ENCODE assay signal across 8 cellular contexts in genomic region chr4:24472514-24473308, GRCh38.
DNase-seq lines count a peak whose midpoint lies in the region; ATAC-seq and TF ChIP-seq lines count a peak whose summit lies in the region.

No MANE protein-coding gene starts in this region.

- H3K36me3 Mint-ChIP-seq in brain = no peaks in the 10 kb centered on the region

- H3K4me3 Mint-ChIP-seq in brain = peak overlapping the region; percentile 95 to 99 (median 98)

- H3K4me1 ChIP-seq in iPS-15b (ENCODE audit: control insufficient read depth, insufficient read depth, low read length) = peaks cover 16% of the 10 kb centered on the region

- peaks cover 0 to 5% (median 0%) of the 10 kb centered on the region in 5 experiments for H3K9me3 Mint-ChIP-seq in brain

- peaks cover 39% of the 10 kb centered on the region for H3K27me3 Mint-ChIP-seq in brain

- H3K4me3 ChIP-seq in iPS-15b (ENCODE audit: low read depth, low read length) = peak overlapping the region; percentile 63

- intact Hi-C loops in sciatic nerve (cut with DNase I) = no loop called here

- H3K27ac Mint-ChIP-seq in brain = peak overlapping the region; percentile 60 to 97 (median 86)

- peaks cover 10% of the 10 kb centered on the region for H3K27me3 ChIP-seq in iPS-15b (ENCODE audit: control insufficient read depth, insufficient read depth, low read length)

- ATAC-seq in HG02642 (IDR thresholded peaks at IDR 0.05; ENCODE audit: poor library complexity, unreplicated experiment) (peak; percentile 71), sciatic nerve (peak; percentile 93), GM18520 (IDR thresholded peaks at IDR 0.05; ENCODE audit: unreplicated experiment) (no peak)

- peaks cover 34% of the 10 kb centered on the region for H3K4me1 Mint-ChIP-seq in brain

- H3K36me3 ChIP-seq in iPS-15b (ENCODE audit: control insufficient read depth, insufficient read depth, low read length) = no peaks in the 10 kb centered on the region

- H3K9ac ChIP-seq in iPS-15b (ENCODE audit: low read depth, low read length) = no peak overlapping the region

- H3K9me3 ChIP-seq in iPS-15b (ENCODE audit: control insufficient read depth, insufficient read depth, low read length) = no peaks in the 10 kb centered on the region

- peak; percentile 47 for DNase-seq in NCI-H1436 treated with DMSO at 0.1 percent for 48 hours (lab: John Stamatoyannopoulos, UW)
- peak; percentile 49 for DNase-seq in T-helper 9 cell
- peak; percentile 89 for DNase-seq in sciatic nerve (ENCODE audit: low spot score)

- peak; percentile 52 for TF ChIP-seq CTCF in GM12872 (IDR thresholded peaks at IDR 0.05; ENCODE audit: insufficient read depth, low read depth, low read length)
- TF ChIP-seq CTCF in brain (conservative IDR thresholded peaks at IDR 0.05) = peak; percentile 72 to 84
